ENCODE assay signal across 17 cellular contexts in the genomic region with DNA sequence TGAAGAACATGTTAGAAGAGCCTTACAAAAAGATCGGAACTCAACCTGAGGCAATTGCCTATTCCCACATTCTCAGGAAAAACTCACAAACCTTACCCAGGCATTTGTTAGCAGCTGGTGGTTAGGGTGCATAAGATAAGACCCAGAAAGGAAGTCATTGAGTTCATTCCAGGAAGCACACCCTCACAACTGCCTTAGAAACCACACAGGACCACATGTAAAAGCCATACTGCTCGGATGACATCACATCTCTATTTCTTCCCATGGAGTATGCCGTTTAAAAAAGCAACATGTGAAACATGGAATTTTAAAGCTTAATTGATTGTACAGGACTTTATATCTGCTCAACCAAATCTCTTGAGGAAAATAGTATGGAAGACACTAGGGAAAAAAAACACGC.
A peak's percentile ranks its signal among the peaks of the same experiment; 100 is the strongest.
DNase-seq lines count a peak whose midpoint lies in the region; ATAC-seq and TF ChIP-seq lines count a peak whose summit lies in the region.
"Had no signal": no experiment of that assay in that cellular context is flagged by ENCODE, and none has a peak within 500 bp of the region (broad histone marks: within the 10 kb centered on the region; RNA-seq: fewer than 3 reads in every experiment).

No MANE protein-coding gene starts in this region.

- H3K27ac ChIP-seq in right lobe of liver: no peak overlapping the region
- H3K27ac ChIP-seq: thoracic aorta had no signal

- intact Hi-C loops in activated CD8-positive, alpha-beta T cell treated with anti-CD3 and anti-CD28 coated beads for 36 hours (cut with micrococcal nuclease): no loop called here
- intact Hi-C loops in right lobe of liver (cut with DNase I): no loop called here

- peaks cover 14% of the 10 kb centered on the region for H3K4me1 Mint-ChIP-seq in activated CD8-positive, alpha-beta T cell treated with anti-CD3 and anti-CD28 coated beads for 36 hours (ENCODE audit: low read depth)
- peaks cover 22 to 24% of the 10 kb centered on the region in 2 donors for H3K4me1 Mint-ChIP-seq in natural killer cell treated with Interleukin-12 subunit alpha and Interleukin-12 subunit beta and Interleukin-15 and Interleukin-18, amount 100 ng/mL, for 72 hours (ENCODE audit: low read depth in 2 of 2)
- H3K4me1 Mint-ChIP-seq: brain had no signal

- CTCF ChIA-PET in activated CD8-positive, alpha-beta T cell treated with anti-CD3 and anti-CD28 coated beads for 36 hours (lab: Charles Lee): interaction anchor here (1.4 kb wide), 1 partner anchor 393 kb away, joined by 4 read pairs; no protein-coding TSS in a partner anchor

- TF ChIP-seq POLR2A in right lobe of liver (IDR thresholded peaks at IDR 0.05): no peak

- peaks cover 0 to 11% (median 0%) of the 10 kb centered on the region in 4 donors for H3K4me1 ChIP-seq in right lobe of liver
- H3K4me1 ChIP-seq: HAP-1 had no signal

- POLR2A ChIA-PET in activated CD8-positive, alpha-beta T cell treated with anti-CD3 and anti-CD28 coated beads for 36 hours (lab: Charles Lee): interaction anchor here (0.7 kb wide), 1 partner anchor 386 kb away, joined by 3 read pairs; no protein-coding TSS in a partner anchor

- H3K36me3 Mint-ChIP-seq in activated CD8-positive, alpha-beta T cell treated with anti-CD3 and anti-CD28 coated beads for 36 hours (ENCODE audit: low read depth): no peaks in the 10 kb centered on the region
- no peaks in the 10 kb centered on the region for H3K36me3 Mint-ChIP-seq in natural killer cell treated with Interleukin-12 subunit alpha and Interleukin-12 subunit beta and Interleukin-15 and Interleukin-18, amount 100 ng/mL, for 72 hours
- H3K36me3 Mint-ChIP-seq: brain had no signal

- ATAC-seq in HG03175 (IDR thresholded peaks at IDR 0.05; ENCODE audit: unreplicated experiment) (peak; percentile 50), right lobe of liver (no peak)
- ATAC-seq in activated CD8-positive, alpha-beta T cell treated with anti-CD3 and anti-CD28 coated beads for 36 hours: peak; percentile 51
- ATAC-seq in natural killer cell treated with Interleukin-12 subunit alpha and Interleukin-12 subunit beta and Interleukin-15 and Interleukin-18, amount 100 ng/mL, for 72 hours: peak; percentile 84 to 85
- ATAC-seq: esophagus mucosa had no signal

- no peak for TF ChIP-seq CTCF in activated CD8-positive, alpha-beta T cell treated with anti-CD3 and anti-CD28 coated beads for 36 hours (IDR thresholded peaks at IDR 0.05)
- TF ChIP-seq CTCF in right lobe of liver (IDR thresholded peaks at IDR 0.05): no peak

- no peak overlapping the region for H3K27ac Mint-ChIP-seq in activated CD8-positive, alpha-beta T cell treated with anti-CD3 and anti-CD28 coated beads for 36 hours
- peak overlapping the region; percentile 2 to 50 for H3K27ac Mint-ChIP-seq in natural killer cell treated with Interleukin-12 subunit alpha and Interleukin-12 subunit beta and Interleukin-15 and Interleukin-18, amount 100 ng/mL, for 72 hours
- H3K27ac Mint-ChIP-seq: brain had no signal

- no peaks in the 10 kb centered on the region for H3K9me3 ChIP-seq in right lobe of liver
- H3K9me3 ChIP-seq: HAP-1, thoracic aorta had no signal

- no peaks in the 10 kb centered on the region for H3K27me3 Mint-ChIP-seq in activated CD8-positive, alpha-beta T cell treated with anti-CD3 and anti-CD28 coated beads for 36 hours
- peaks cover 11 to 14% of the 10 kb centered on the region in 2 donors for H3K27me3 Mint-ChIP-seq in natural killer cell treated with Interleukin-12 subunit alpha and Interleukin-12 subunit beta and Interleukin-15 and Interleukin-18, amount 100 ng/mL, for 72 hours

- peak; percentile 5 for DNase-seq in activated gamma-delta T cell treated with Interleukin-2 at 50 U/mL for 16 hours
- no peak for DNase-seq in activated gamma-delta T cell (lab: John Stamatoyannopoulos, UW)
- no peak for DNase-seq in activated CD8-positive, alpha-beta T cell treated with anti-CD3 and anti-CD28 coated beads for 36 hours
- no peak for DNase-seq in natural killer cell treated with Interleukin-12 subunit alpha and Interleukin-12 subunit beta and Interleukin-15 and Interleukin-18, amount 100 ng/mL, for 72 hours (ENCODE audit: low spot score)
- no peak for DNase-seq in activated effector memory CD4-positive, alpha-beta T cell treated with anti-CD3 and anti-CD28 coated beads, Interleukin-2, amount 50 U/mL, for 16 hours
- DNase-seq in HT-29 (ENCODE audit: low spot score): no peak
- DNase-seq in right lobe of liver: no peak
- DNase-seq: activated CD8-positive, alpha-beta memory T cell treated with anti-CD3 and anti-CD28 coated beads for 24 hours; DMS79 treated with DMSO at 0.1 percent for 48 hours; midbrain; NCI-H510A; SHP77 treated with DMSO at 0.1 percent for 48 hours had no signal

- no peak overlapping the region for H3K4me3 ChIP-seq in right lobe of liver
- H3K4me3 ChIP-seq: HAP-1, thoracic aorta had no signal

- no peaks in the 10 kb centered on the region for H3K36me3 ChIP-seq in right lobe of liver
- H3K36me3 ChIP-seq: HAP-1, thoracic aorta had no signal

- H3K9me3 Mint-ChIP-seq in activated CD8-positive, alpha-beta T cell treated with anti-CD3 and anti-CD28 coated beads for 36 hours: no peaks in the 10 kb centered on the region
- no peaks in the 10 kb centered on the region for H3K9me3 Mint-ChIP-seq in natural killer cell treated with Interleukin-12 subunit alpha and Interleukin-12 subunit beta and Interleukin-15 and Interleukin-18, amount 100 ng/mL, for 72 hours
- H3K9me3 Mint-ChIP-seq: brain had no signal

- WGBS in right lobe of liver (ENCODE audit: insufficient coverage, low coverage, low lambda C conversion rate, missing lambda C conversion rate): 27% methylated on average over 4 of the region's 4 CpGs

- no peak overlapping the region for H3K4me3 Mint-ChIP-seq in activated CD8-positive, alpha-beta T cell treated with anti-CD3 and anti-CD28 coated beads for 36 hours
- peak overlapping the region; percentile 72 for H3K4me3 Mint-ChIP-seq in natural killer cell treated with Interleukin-12 subunit alpha and Interleukin-12 subunit beta and Interleukin-15 and Interleukin-18, amount 100 ng/mL, for 72 hours
- H3K4me3 Mint-ChIP-seq: brain had no signal

- no peaks in the 10 kb centered on the region for H3K27me3 ChIP-seq in right lobe of liver

Comparison
In these comparisons a context has a peak if more than half of its experiments do, and no peak if none do; other contexts are left out.
1. ATAC-seq: peak in HG03175 (single experiment), activated CD8-positive, alpha-beta T cell treated with anti-CD3 and anti-CD28 coated beads for 36 hours (single experiment) and natural killer cell treated with Interleukin-12 subunit alpha and Interleukin-12 subunit beta and Interleukin-15 and Interleukin-18, amount 100 ng/mL, for 72 hours (2 of 2); none in right lobe of liver (0 of 4).